In genomic region chr6:34756513-34756856, GRCh38 we compare ENCODE assay signal across 1 cellular context.
TF ChIP-seq lines count a peak whose summit lies in the region.

No MANE protein-coding gene starts in this region.

TF ChIP-seq in WTC11, 78 proteins besides CTCF, POLR2A, EP300 and RAD21:
- TF ChIP-seq GTF2I (CRISPR knock-in tag; conservative IDR thresholded peaks at IDR 0.05) (0 out of 2 replicates have a peak, but pooled peaks have one; percentile 39), GABPB1 (CRISPR knock-in tag; IDR thresholded peaks at IDR 0.05) (0 out of 2 replicates have a peak, but pooled peaks have one; percentile 28)
